In genomic region chr2:98445167-98445522, GRCh38 we compare ENCODE assay signal across 8 cellular contexts. TPM values are rescaled to one million over a fixed set of nuclear protein-coding genes. Genes with fewer than 3 reads are reported as not detected.
DNase-seq lines count a peak whose midpoint lies in the region; ATAC-seq, FAIRE-seq and TF ChIP-seq lines count a peak whose summit lies in the region.

No MANE protein-coding gene starts in this region.

- peak; percentile 34 for ATAC-seq in GM19467 (IDR thresholded peaks at IDR 0.05; ENCODE audit: unreplicated experiment)
- ATAC-seq in stimulated activated naive B cell treated with anti-CD40 and anti-IgM and Interleukin-4, amounts not matched to agents 10 μg/mL and 1 μg/mL and 100 μg/mL, for 72 hours (replicated peaks): peak; percentile 63 to 67

- DNase-seq in COR-L47 (lab: John Stamatoyannopoulos, UW) (peak; percentile 56), GM12891 (ENCODE audit: insufficient read length, low spot score) (no peak)
- DNase-seq in stimulated activated naive B cell treated with anti-CD40 and anti-IgM and Interleukin-4, amounts not matched to agents 10 μg/mL and 1 μg/mL and 100 μg/mL, for 72 hours: no peak
- no peak for DNase-seq in stimulated activated naive CD4-positive, alpha-beta T cell treated with Interleukin-2 at 50 U/mL for 16 hours (lab: John Stamatoyannopoulos, UW)

- H3K4me3 Mint-ChIP-seq in stimulated activated naive B cell treated with anti-CD40 and anti-IgM and Interleukin-4, amounts not matched to agents 10 μg/mL and 1 μg/mL and 100 μg/mL, for 72 hours: peak overlapping the region; percentile 93

- H3K27me3 Mint-ChIP-seq in stimulated activated naive B cell treated with anti-CD40 and anti-IgM and Interleukin-4, amounts not matched to agents 10 μg/mL and 1 μg/mL and 100 μg/mL, for 72 hours: no peaks in the 10 kb centered on the region

- peaks cover 59% of the 10 kb centered on the region for H3K4me1 ChIP-seq in HUES48 (ENCODE audit: control insufficient read depth, insufficient read depth, low read length)
- H3K4me1 ChIP-seq in iPS-18a (ENCODE audit: control insufficient read depth, low read depth, low read length): peaks cover 58% of the 10 kb centered on the region

- 0 out of 2 replicates have a peak, but pooled peaks cover 3% of the 10 kb centered on the region for H3K9me3 ChIP-seq in HUES48 (ENCODE audit: control insufficient read depth, insufficient read depth, low read length)
- H3K9me3 ChIP-seq in iPS-18a (ENCODE audit: control insufficient read depth, low read depth, low read length): no peaks in the 10 kb centered on the region

- peaks cover 0 to 5% of the 10 kb centered on the region in 2 donors for H3K36me3 Mint-ChIP-seq in stimulated activated naive B cell treated with anti-CD40 and anti-IgM and Interleukin-4, amounts not matched to agents 10 μg/mL and 1 μg/mL and 100 μg/mL, for 72 hours

- peak overlapping the region; percentile 90 for H3K27ac Mint-ChIP-seq in stimulated activated naive B cell treated with anti-CD40 and anti-IgM and Interleukin-4, amounts not matched to agents 10 μg/mL and 1 μg/mL and 100 μg/mL, for 72 hours

- H3K27ac ChIP-seq in HUES48 (ENCODE audit: low read depth, low read length) (peak overlapping the region; percentile 68), angular gyrus (ENCODE audit: low read depth, low read length) (peak overlapping the region; percentile 55), iPS-18a (ENCODE audit: low read length) (no peak overlapping the region)

- no peak for TF ChIP-seq POLR2A in GM12891 (IDR thresholded peaks at IDR 0.05; ENCODE audit: low read depth, low read length)

- H3K36me3 ChIP-seq in HUES48 (ENCODE audit: control insufficient read depth, insufficient read depth, low read length) (no peaks in the 10 kb centered on the region), iPS-18a (ENCODE audit: control insufficient read depth, low read depth, low read length) (no peaks in the 10 kb centered on the region)

- no peak for FAIRE-seq in GM12891 (lab: Jason Lieb, UNC)

- H3K4me1 Mint-ChIP-seq in stimulated activated naive B cell treated with anti-CD40 and anti-IgM and Interleukin-4, amounts not matched to agents 10 μg/mL and 1 μg/mL and 100 μg/mL, for 72 hours: peaks cover 13 to 44% of the 10 kb centered on the region in 2 donors

- H3K4me3 ChIP-seq in HUES48 (ENCODE audit: low read depth, low read length): peak overlapping the region; percentile 80
- H3K4me3 ChIP-seq in iPS-18a (ENCODE audit: low read length): peak overlapping the region; percentile 92

- H3K27me3 ChIP-seq in HUES48 (ENCODE audit: control insufficient read depth, insufficient read depth, low read length): no peaks in the 10 kb centered on the region
- no peaks in the 10 kb centered on the region for H3K27me3 ChIP-seq in iPS-18a (ENCODE audit: control insufficient read depth, insufficient read depth, low read length)

- H3K9me3 Mint-ChIP-seq in stimulated activated naive B cell treated with anti-CD40 and anti-IgM and Interleukin-4, amounts not matched to agents 10 μg/mL and 1 μg/mL and 100 μg/mL, for 72 hours: peaks cover 0 to 4% of the 10 kb centered on the region in 2 donors

- H3K9ac ChIP-seq in HUES48 (ENCODE audit: low read depth, low read length) (peak overlapping the region; percentile 23), iPS-18a (ENCODE audit: low read length) (peak overlapping the region; percentile 71)

TF ChIP-seq in GM12891, 5 proteins besides CTCF, POLR2A, EP300 and RAD21:
- no peak for TF ChIP-seq PAX5 (IDR thresholded peaks at IDR 0.05; ENCODE audit: insufficient read depth, low read length, severe bottlenecking)
- TF ChIP-seq SPI1 (IDR thresholded peaks at IDR 0.05; ENCODE audit: low read depth, low read length): no peak

RNA-seq across cellular contexts. Expression of gene INPP4A, which starts 0.5 kb away (rescaled TPM):
- 16.5 TPM for polyA plus RNA-seq in GM12891 (2012; ENCODE audit: low read depth, missing spikeins)
